ENCODE assay signal across 10 cellular contexts in the genomic region with DNA sequence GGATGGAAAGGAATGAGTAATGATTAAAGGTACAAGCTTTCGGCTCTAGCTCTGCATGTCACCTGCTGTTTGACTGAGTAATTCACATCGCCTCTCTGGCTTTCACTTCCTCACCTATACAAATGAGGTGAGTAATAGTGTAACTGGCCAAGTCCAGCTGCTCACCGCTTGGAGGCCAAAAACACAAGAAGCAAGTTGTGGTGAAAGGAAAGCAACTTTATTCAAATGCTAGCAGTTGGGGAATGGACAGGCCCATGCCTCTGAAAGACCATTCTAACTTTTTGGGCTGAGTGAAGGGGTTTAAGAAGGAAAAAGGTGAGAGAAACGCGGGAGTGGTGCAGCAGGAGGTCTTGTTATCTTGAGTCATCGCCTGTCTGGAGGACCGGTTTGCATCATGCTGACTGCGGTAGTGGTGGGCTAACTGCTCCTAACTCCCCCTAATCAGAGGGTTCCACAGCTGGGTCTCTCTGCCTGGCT. TPM values are rescaled to one million over a fixed set of nuclear protein-coding genes. Genes with fewer than 3 reads are reported as not detected.
DNase-seq lines count a peak whose midpoint lies in the region; ATAC-seq and TF ChIP-seq lines count a peak whose summit lies in the region.
"Had no signal": no experiment of that assay in that cellular context is flagged by ENCODE, and none has a peak within 500 bp of the region (broad histone marks: within the 10 kb centered on the region; RNA-seq: fewer than 3 reads in every experiment).

No MANE protein-coding gene starts in this region.

- H3K4me3 ChIP-seq in PC-3 (ENCODE audit: low read length): no peak overlapping the region
- H3K4me3 ChIP-seq: BLaER1 treated with 17β-estradiol and CSF1 and Interleukin-3, amounts not matched to agents 10 nM and 100 nM had no signal

- H3K79me2 ChIP-seq in PC-3 (ENCODE audit: low read length): no peaks in the 10 kb centered on the region

- no peaks in the 10 kb centered on the region for H3K36me3 ChIP-seq in PC-3 (ENCODE audit: low read depth, low read length)
- H3K36me3 ChIP-seq: BLaER1 treated with 17β-estradiol and CSF1 and Interleukin-3, amounts not matched to agents 10 nM and 100 nM had no signal

- no peaks in the 10 kb centered on the region for H3F3A ChIP-seq in PC-3 (ENCODE audit: low read length, unreplicated experiment)

- no peak overlapping the region for H3K27ac ChIP-seq in PC-3 (ENCODE audit: low read length)
- H3K27ac ChIP-seq: BLaER1 treated with 17β-estradiol and CSF1 and Interleukin-3, amounts not matched to agents 10 nM and 100 nM had no signal

- DNase-seq in stimulated activated naive CD8-positive, alpha-beta T cell treated with anti-CD3 and anti-CD28 coated beads, Interleukin-15, amount 100 ng/mL, for 72 hours: no peak
- DNase-seq in stimulated activated naive CD8-positive, alpha-beta T cell treated with anti-CD3 and anti-CD28 coated beads, Interleukin-15, Interleukin-2, amounts not matched to agents 100 U/mL and 50 U/mL, for 24 hours: no peak
- DNase-seq in PC-3: peak; percentile 58
- DNase-seq in NCI-H526 (lab: John Stamatoyannopoulos, UW): no peak
- DNase-seq in immature natural killer cell: no peak
- no peak for DNase-seq in NCI-H1436 (lab: John Stamatoyannopoulos, UW)
- DNase-seq in T-helper 2 cell treated with Interferon-gamma antibody and Interleukin-4, amounts not matched to agents 5 μg/mL and 100 μg/mL, for 36 hours (ENCODE audit: low spot score): no peak
- DNase-seq: NCI-H2081 treated with DMSO at 0.1 percent for 48 hours had no signal

- BruUV-seq in PC-3 (replicated peaks; lab: Mats Ljungman, UMichigan): no TSS peak

- H3K9me2 ChIP-seq in PC-3 (replicated peaks; ENCODE audit: low read length): no peaks in the 10 kb centered on the region

- peaks cover 58% of the 10 kb centered on the region for H3K27me3 Mint-ChIP-seq in stimulated activated naive CD8-positive, alpha-beta T cell treated with anti-CD3 and anti-CD28 coated beads, Interleukin-15, amount 100 ng/mL, for 72 hours
- peaks cover 9 to 35% (median 11%) of the 10 kb centered on the region in 3 donors for H3K27me3 Mint-ChIP-seq in immature natural killer cell (ENCODE audit: low read depth in 3 of 3)
- peaks cover 31% of the 10 kb centered on the region for H3K27me3 Mint-ChIP-seq in T-helper 2 cell treated with Interferon-gamma antibody and Interleukin-4, amounts not matched to agents 5 μg/mL and 100 μg/mL, for 36 hours (ENCODE audit: low read depth)

- ATAC-seq in stimulated activated naive CD8-positive, alpha-beta T cell treated with anti-CD3 and anti-CD28 coated beads, Interleukin-15, amount 100 ng/mL, for 72 hours: peak; percentile 52
- ATAC-seq in stimulated activated naive CD8-positive, alpha-beta T cell treated with anti-CD3 and anti-CD28 coated beads, Interleukin-15, Interleukin-2, amounts not matched to agents 100 U/mL and 50 U/mL, for 24 hours: no peak
- ATAC-seq in HG02885 (IDR thresholded peaks at IDR 0.05; ENCODE audit: poor library complexity, unreplicated experiment): peak; percentile 98
- ATAC-seq in PC-3: peak; percentile 70

- no peak overlapping the region for H3K27ac Mint-ChIP-seq in stimulated activated naive CD8-positive, alpha-beta T cell treated with anti-CD3 and anti-CD28 coated beads, Interleukin-15, amount 100 ng/mL, for 72 hours
- H3K27ac Mint-ChIP-seq in immature natural killer cell: no peak overlapping the region
- no peak overlapping the region for H3K27ac Mint-ChIP-seq in T-helper 2 cell treated with Interferon-gamma antibody and Interleukin-4, amounts not matched to agents 5 μg/mL and 100 μg/mL, for 36 hours

- no peak overlapping the region for H2AFZ ChIP-seq in PC-3 (ENCODE audit: low read length)

- CTCF ChIA-PET in PC-3 (lab: Charles Lee): no interaction called here

- H3K36me3 Mint-ChIP-seq in immature natural killer cell: no peaks in the 10 kb centered on the region
- no peaks in the 10 kb centered on the region for H3K36me3 Mint-ChIP-seq in T-helper 2 cell treated with Interferon-gamma antibody and Interleukin-4, amounts not matched to agents 5 μg/mL and 100 μg/mL, for 36 hours (ENCODE audit: low read depth)

- no peaks in the 10 kb centered on the region for H3K9me3 Mint-ChIP-seq in stimulated activated naive CD8-positive, alpha-beta T cell treated with anti-CD3 and anti-CD28 coated beads, Interleukin-15, amount 100 ng/mL, for 72 hours
- no peaks in the 10 kb centered on the region for H3K9me3 Mint-ChIP-seq in immature natural killer cell
- H3K9me3 Mint-ChIP-seq in T-helper 2 cell treated with Interferon-gamma antibody and Interleukin-4, amounts not matched to agents 5 μg/mL and 100 μg/mL, for 36 hours: no peaks in the 10 kb centered on the region

- H3K27me3 ChIP-seq in PC-3 (ENCODE audit: low read length): peaks cover 10% of the 10 kb centered on the region; the same call in 1 of the 2 replicates
- H3K27me3 ChIP-seq: BLaER1 treated with 17β-estradiol and CSF1 and Interleukin-3, amounts not matched to agents 10 nM and 100 nM had no signal

- no peak overlapping the region for H3K4me3 Mint-ChIP-seq in stimulated activated naive CD8-positive, alpha-beta T cell treated with anti-CD3 and anti-CD28 coated beads, Interleukin-15, amount 100 ng/mL, for 72 hours
- no peak overlapping the region for H3K4me3 Mint-ChIP-seq in immature natural killer cell
- no peak overlapping the region for H3K4me3 Mint-ChIP-seq in T-helper 2 cell treated with Interferon-gamma antibody and Interleukin-4, amounts not matched to agents 5 μg/mL and 100 μg/mL, for 36 hours

- no peaks in the 10 kb centered on the region for H3K9me3 ChIP-seq in PC-3 (ENCODE audit: low read length)
- H3K9me3 ChIP-seq: BLaER1 treated with 17β-estradiol and CSF1 and Interleukin-3, amounts not matched to agents 10 nM and 100 nM had no signal

- no peaks in the 10 kb centered on the region for H3K4me1 ChIP-seq in PC-3 (ENCODE audit: insufficient read depth, low read length)
- H3K4me1 ChIP-seq: BLaER1 treated with 17β-estradiol and CSF1 and Interleukin-3, amounts not matched to agents 10 nM and 100 nM had no signal

- TF ChIP-seq CTCF in PC-3 (conservative IDR thresholded peaks at IDR 0.05; ENCODE audit: low read depth, low read length): no peak

- intact Hi-C loops in PC-3 (cut with micrococcal nuclease): no loop called here

- no peaks in the 10 kb centered on the region for H4K20me1 ChIP-seq in PC-3 (ENCODE audit: low read length)
- H4K20me1 ChIP-seq: BLaER1 treated with 17β-estradiol and CSF1 and Interleukin-3, amounts not matched to agents 10 nM and 100 nM had no signal

- H3K4me2 ChIP-seq in PC-3 (ENCODE audit: low read length): no peak overlapping the region
- H3K4me2 ChIP-seq: BLaER1 treated with 17β-estradiol and CSF1 and Interleukin-3, amounts not matched to agents 10 nM and 100 nM had no signal

- H3K4me1 Mint-ChIP-seq in stimulated activated naive CD8-positive, alpha-beta T cell treated with anti-CD3 and anti-CD28 coated beads, Interleukin-15, amount 100 ng/mL, for 72 hours: peaks cover 8% of the 10 kb centered on the region
- no peaks in the 10 kb centered on the region for H3K4me1 Mint-ChIP-seq in immature natural killer cell
- H3K4me1 Mint-ChIP-seq in T-helper 2 cell treated with Interferon-gamma antibody and Interleukin-4, amounts not matched to agents 5 μg/mL and 100 μg/mL, for 36 hours (ENCODE audit: low read depth): peaks cover 1% of the 10 kb centered on the region

- POLR2A ChIA-PET in PC-3 (lab: Charles Lee; ENCODE audit: unreplicated experiment): no interaction called here

- no peak overlapping the region for H3K9ac ChIP-seq in PC-3 (ENCODE audit: low read length)
- H3K9ac ChIP-seq: BLaER1 treated with 17β-estradiol and CSF1 and Interleukin-3, amounts not matched to agents 10 nM and 100 nM had no signal

RNA-seq across cellular contexts. Expression of gene CSNK2A2, which starts 45.7 kb away (rescaled TPM):
- 14.2 and 17.7 TPM in 2 replicates for total RNA-seq in PC-3 (2014; rRNA removed)
- 10 to 100 TPM in 2 of 3 donors, 1 to 10 TPM in 1; 3.8 to 13.4 (median 11.2) TPM for polyA plus RNA-seq in immature natural killer cell

RNA-seq across cellular contexts. Expression of gene PRSS54, which starts 51.3 kb away (rescaled TPM):
- total RNA-seq in PC-3 (2014; rRNA removed): not detected in 2 replicates
- not detected for polyA plus RNA-seq in immature natural killer cell
